In the genomic region with DNA sequence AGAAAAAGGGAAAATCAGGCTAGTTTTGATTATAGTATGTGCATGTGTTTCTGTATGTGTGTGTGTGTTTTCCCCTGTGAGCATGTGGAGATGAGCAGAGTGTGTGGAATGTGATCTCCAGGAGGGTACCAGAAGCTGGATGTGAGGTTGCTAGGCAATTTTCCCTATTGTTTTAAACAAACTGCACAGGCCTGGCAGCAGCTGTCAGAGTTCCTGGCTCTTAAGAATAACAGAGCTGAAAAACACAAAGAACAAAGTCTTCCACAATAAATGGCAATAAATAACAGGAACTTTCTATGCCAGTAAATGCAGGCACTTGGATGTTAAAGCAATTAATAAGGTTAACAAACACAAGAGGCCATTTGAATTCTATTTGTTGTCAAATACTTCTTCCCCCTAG, we compare ENCODE assay signal across 10 cellular contexts.
DNase-seq lines count a peak whose midpoint lies in the region; ATAC-seq and TF ChIP-seq lines count a peak whose summit lies in the region.
"Had no signal": no experiment of that assay in that cellular context is flagged by ENCODE, and none has a peak within 500 bp of the region (broad histone marks: within the 10 kb centered on the region; RNA-seq: fewer than 3 reads in every experiment).

No MANE protein-coding gene starts in this region.

- no peaks in the 10 kb centered on the region for H3K9me3 ChIP-seq in fibroblast of lung (ENCODE audit: control insufficient read depth, insufficient read depth, low read depth, low read length)

- no peak overlapping the region for H3K27ac ChIP-seq in fibroblast of lung (ENCODE audit: insufficient read depth, low read length)
- H3K27ac ChIP-seq: SK-N-MC had no signal

- H3K9ac ChIP-seq in fibroblast of lung (ENCODE audit: insufficient read depth, low read length): no peak overlapping the region

- no peaks in the 10 kb centered on the region for H3K79me2 ChIP-seq in fibroblast of lung (ENCODE audit: control insufficient read depth, insufficient read depth, low read length)

- no peak overlapping the region for H3K4me2 ChIP-seq in fibroblast of lung (ENCODE audit: extremely low read depth, insufficient read depth, low read length)

- no peaks in the 10 kb centered on the region for H3K9me3 Mint-ChIP-seq in nephron progenitor cell

- H3K4me1 ChIP-seq in fibroblast of lung (ENCODE audit: control insufficient read depth, extremely low read depth, insufficient read depth, low read length): peaks cover 8% of the 10 kb centered on the region

- no peaks in the 10 kb centered on the region for H3K27me3 Mint-ChIP-seq in nephron progenitor cell (ENCODE audit: low read depth, poor library complexity)
- H3K27me3 Mint-ChIP-seq: activated T-helper 17 cell treated with anti-CD3 and anti-CD28 coated beads, Interleukin-2, amount 50 U/mL, for 72 hours had no signal

- no peaks in the 10 kb centered on the region for H3K36me3 ChIP-seq in fibroblast of lung (ENCODE audit: control insufficient read depth, insufficient read depth, low read length)

- peaks cover 31% of the 10 kb centered on the region for H3K4me1 Mint-ChIP-seq in nephron progenitor cell
- H3K4me1 Mint-ChIP-seq: activated T-helper 17 cell treated with anti-CD3 and anti-CD28 coated beads, Interleukin-2, amount 50 U/mL, for 72 hours had no signal

- H4K20me1 ChIP-seq in fibroblast of lung (ENCODE audit: control insufficient read depth, extremely low read depth, insufficient read depth, low read length): no peaks in the 10 kb centered on the region

- H3K27ac Mint-ChIP-seq in nephron progenitor cell: peak overlapping the region; percentile 62
- H3K27ac Mint-ChIP-seq: activated T-helper 17 cell treated with anti-CD3 and anti-CD28 coated beads, Interleukin-2, amount 50 U/mL, for 72 hours had no signal

- H3K4me3 Mint-ChIP-seq in nephron progenitor cell: no peak overlapping the region
- H3K4me3 Mint-ChIP-seq: activated T-helper 17 cell treated with anti-CD3 and anti-CD28 coated beads, Interleukin-2, amount 50 U/mL, for 72 hours had no signal

- H3K36me3 Mint-ChIP-seq in nephron progenitor cell (ENCODE audit: low read depth): no peaks in the 10 kb centered on the region

- H3K27me3 ChIP-seq in fibroblast of lung (ENCODE audit: control insufficient read depth, insufficient read depth, low read length): no peaks in the 10 kb centered on the region

- no peak for TF ChIP-seq CTCF in fibroblast of lung (conservative IDR thresholded peaks at IDR 0.05 in 1 of 2, IDR thresholded peaks at IDR 0.05 in 1 of 2; ENCODE audit: low read depth in 1 of 2, low read length in 2 of 2)
- TF ChIP-seq CTCF in nephron progenitor cell (IDR thresholded peaks at IDR 0.05): no peak

- ATAC-seq in HG02623 (IDR thresholded peaks at IDR 0.05; ENCODE audit: unreplicated experiment): no peak
- ATAC-seq: activated T-helper 17 cell treated with anti-CD3 and anti-CD28 coated beads, Interleukin-2, amount 50 U/mL, for 72 hours had no signal

- no peak overlapping the region for H2AFZ ChIP-seq in fibroblast of lung (ENCODE audit: low read length)

- H3K4me3 ChIP-seq in fibroblast of lung (replicated peaks in 1 of 4; ENCODE audit: control extremely low read depth in 1 of 4, insufficient read depth in 1 of 4, low read depth in 3 of 4, low read length in 4 of 4): no peak overlapping the region
- H3K4me3 ChIP-seq: SK-N-MC had no signal

- peak; percentile 71 for DNase-seq in Daoy (ENCODE audit: low read depth)
- peak; percentile 36 for DNase-seq in NCI-H2196 treated with DMSO at 0.1 percent for 48 hours (lab: John Stamatoyannopoulos, UW; ENCODE audit: unreplicated experiment)
- DNase-seq in fibroblast of lung (ENCODE audit: low read depth in 2 of 2): peak; percentile 77 to 95
- DNase-seq in nephron progenitor cell: no peak
- DNase-seq in dermis blood vessel endothelial cell: no peak
- no peak for DNase-seq in NOMO-1 treated with DMSO at 0.1 percent for 48 hours (lab: John Stamatoyannopoulos, UW; ENCODE audit: unreplicated experiment)
- no peak for DNase-seq in AML-193 (lab: John Stamatoyannopoulos, UW)

Comparison
In these comparisons a context has a peak if more than half of its experiments do, and no peak if none do; other contexts are left out.
1. DNase-seq: peak in Daoy (single experiment), NCI-H2196 treated with DMSO at 0.1 percent for 48 hours (single experiment) and fibroblast of lung (2 of 2); none in nephron progenitor cell (single experiment), dermis blood vessel endothelial cell (single experiment), NOMO-1 treated with DMSO at 0.1 percent for 48 hours (single experiment) and AML-193 (0 of 2).